Comparison of ENCODE assay signal across 12 cellular contexts in genomic region chr1:115428262-115428661, GRCh38.
"Had no signal": no experiment of that assay in that cellular context is flagged by ENCODE, and none has a peak within 500 bp of the region (broad histone marks: within the 10 kb centered on the region; RNA-seq: fewer than 3 reads in every experiment).

No MANE protein-coding gene starts in this region.

- H3K4me3 ChIP-seq: heart left ventricle, left lung, mucosa of descending colon had no signal

- H3K36me3 ChIP-seq: brain microvascular endothelial cell, heart left ventricle, left lung had no signal

- H3K27me3 ChIP-seq: brain microvascular endothelial cell, heart left ventricle had no signal

- ATAC-seq: heart left ventricle; left lung; mucosa of descending colon; naive thymus-derived CD4-positive, alpha-beta T cell; stimulated activated effector memory CD8-positive, alpha-beta T cell treated with anti-CD3 and anti-CD28 coated beads, Interleukin-12 subunit alpha, Interleukin-12 subunit beta, amount 100 ng/mL, for 72 hours had no signal

- H3K9me3 ChIP-seq: heart left ventricle, left lung, mucosa of descending colon had no signal

- DNase-seq: activated CD4-positive, alpha-beta T cell treated with anti-CD3 and anti-CD28 coated beads, Interleukin-2, amount 50 U/mL, for 1 hour; activated CD8-positive, alpha-beta memory T cell treated with anti-CD3 and anti-CD28 coated beads for 24 hours; activated naive CD8-positive, alpha-beta T cell treated with anti-CD3 and anti-CD28 coated beads for 36 hours; brain microvascular endothelial cell; effector CD8-positive, alpha-beta T cell; foreskin melanocyte; heart left ventricle; left lung; mucosa of descending colon; naive thymus-derived CD4-positive, alpha-beta T cell; posterior cingulate gyrus had no signal

- H3K4me1 ChIP-seq: left lung had no signal

- H3K27ac ChIP-seq: brain microvascular endothelial cell, left lung had no signal
